Comparison of ENCODE assay signal across 20 cellular contexts in the genomic region with DNA sequence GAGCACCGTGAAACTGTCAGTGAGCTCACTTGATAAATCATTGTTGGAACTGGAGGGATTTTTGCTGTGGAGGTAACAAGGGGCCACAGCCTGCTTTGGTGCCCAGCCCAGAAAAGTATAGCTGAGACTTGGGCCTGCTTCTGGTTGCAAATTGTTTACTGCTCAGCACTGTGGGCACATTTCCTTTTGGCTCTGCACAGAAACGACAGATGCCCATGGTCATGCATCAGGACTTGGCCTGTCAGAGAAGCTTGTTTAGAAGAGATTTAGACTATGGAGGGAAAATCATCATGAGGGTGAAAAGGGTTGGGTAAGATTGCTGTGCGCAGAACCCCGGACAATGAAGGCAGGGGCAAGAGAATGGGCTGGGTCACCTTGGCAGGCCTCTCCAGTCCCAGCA.
A peak's percentile ranks its signal among the peaks of the same experiment; 100 is the strongest.
DNase-seq lines count a peak whose midpoint lies in the region; ATAC-seq and TF ChIP-seq lines count a peak whose summit lies in the region.
"Had no signal": no experiment of that assay in that cellular context is flagged by ENCODE, and none has a peak within 500 bp of the region (broad histone marks: within the 10 kb centered on the region; RNA-seq: fewer than 3 reads in every experiment).

No MANE protein-coding gene starts in this region.

- H3K27ac Mint-ChIP-seq in MCF 10A (ENCODE audit: low read depth, unreplicated experiment), result no peak overlapping the region
- H3K27ac Mint-ChIP-seq in brain, result peak overlapping the region in 4 of 5 experiments; percentile 9 to 48 (median 14)
- no peak overlapping the region for H3K27ac Mint-ChIP-seq in WTC11
- H3K27ac Mint-ChIP-seq: CD8-positive, alpha-beta T cell had no signal

- no peaks in the 10 kb centered on the region for H3K36me3 ChIP-seq in mammary epithelial cell (ENCODE audit: insufficient read depth, low read length)
- H3K36me3 ChIP-seq: Peyer's patch had no signal

- H3K4me3 ChIP-seq in mammary epithelial cell (replicated peaks in 1 of 3; ENCODE audit: insufficient read depth in 1 of 3, low read depth in 2 of 3, low read length in 3 of 3), result no peak overlapping the region
- H3K4me3 ChIP-seq: Peyer's patch had no signal

- H3K4me1 ChIP-seq in mammary epithelial cell (ENCODE audit: insufficient read depth, low read length), result no peaks in the 10 kb centered on the region

- 76% methylated on average over 3 of the region's 4 CpGs for WGBS in mammary epithelial cell (ENCODE audit: low coverage, missing lambda C conversion rate)

- POLR2A ChIA-PET in MCF 10A (lab: Yijun Ruan, JAX) (no interaction called here), WTC11 (lab: Charles Lee) (no interaction called here)

- dilution Hi-C loops in mammary epithelial cell (cut with HindIII; ENCODE audit: low sequenced_read_pairs), result no loop called here

- no peaks in the 10 kb centered on the region for H3K27me3 ChIP-seq in mammary epithelial cell (ENCODE audit: insufficient read depth, low read length)
- H3K27me3 ChIP-seq: Peyer's patch had no signal

- H3K27ac ChIP-seq in mammary epithelial cell (ENCODE audit: insufficient read depth, low read depth, low read length), result no peak overlapping the region
- H3K27ac ChIP-seq: Peyer's patch had no signal

- H3K9me3 ChIP-seq in mammary epithelial cell (replicated peaks; ENCODE audit: insufficient read depth, low read length), result no peaks in the 10 kb centered on the region
- H3K9me3 ChIP-seq: Peyer's patch had no signal

- ATAC-seq in WTC11 (no peak), GM18502 (IDR thresholded peaks at IDR 0.05; ENCODE audit: poor library complexity, unreplicated experiment) (no peak)
- ATAC-seq: CD8-positive, alpha-beta T cell; SK-N-SH treated with all-trans-retinoic acid at 6 μM for 48 hours had no signal

- no peaks in the 10 kb centered on the region for H3K9me3 Mint-ChIP-seq in MCF 10A (ENCODE audit: unreplicated experiment)
- peaks cover 0 to 1% (median 0%) of the 10 kb centered on the region in 5 experiments for H3K9me3 Mint-ChIP-seq in brain
- no peaks in the 10 kb centered on the region for H3K9me3 Mint-ChIP-seq in WTC11
- H3K9me3 Mint-ChIP-seq: CD8-positive, alpha-beta T cell had no signal

- no peaks in the 10 kb centered on the region for H4K20me1 ChIP-seq in mammary epithelial cell (ENCODE audit: insufficient read depth, low read length)

- no peak for TF ChIP-seq CTCF in mammary epithelial cell (conservative IDR thresholded peaks at IDR 0.05 in 1 of 2, IDR thresholded peaks at IDR 0.05 in 1 of 2; ENCODE audit: extremely low read depth in 1 of 2, insufficient read depth in 1 of 2, low read depth in 1 of 2, low read length in 2 of 2)
- no peak for TF ChIP-seq CTCF in MCF 10A (IDR thresholded peaks at IDR 0.05; ENCODE audit: unreplicated experiment)
- no peak for TF ChIP-seq CTCF in brain (conservative IDR thresholded peaks at IDR 0.05)
- TF ChIP-seq CTCF in WTC11 (IDR thresholded peaks at IDR 0.05), result no peak

- DNase-seq in mammary epithelial cell, result no peak
- DNase-seq in MCF 10A (ENCODE audit: unreplicated experiment), result no peak
- DNase-seq in kidney tubule cell (ENCODE audit: low spot score), result peak; percentile 22
- DNase-seq in NCI-H128 (lab: John Stamatoyannopoulos, UW; ENCODE audit: unreplicated experiment), result no peak
- DNase-seq in WTC11 (ENCODE audit: low spot score), result no peak
- DNase-seq: 8988T; AML-193; CD8-positive, alpha-beta T cell; DMS53; GF-D8; MM.1S; NCI-H1092; NCI-H1436 treated with DMSO at 0.1 percent for 48 hours; NCI-H1930; NCI-H524; NCI-H82; Peyer's patch had no signal

- BruUV-seq in mammary epithelial cell (replicated peaks; lab: Mats Ljungman, UMichigan), result no TSS peak
- BruUV-seq in MCF 10A (replicated peaks; lab: Mats Ljungman, UMichigan), result no TSS peak

- H3K79me2 ChIP-seq in mammary epithelial cell (ENCODE audit: insufficient read depth, low read length), result no peaks in the 10 kb centered on the region

- no peak overlapping the region for H3K4me2 ChIP-seq in mammary epithelial cell (ENCODE audit: insufficient read depth, low read depth, low read length)

- no peaks in the 10 kb centered on the region for H3K4me1 Mint-ChIP-seq in MCF 10A (ENCODE audit: insufficient read depth, unreplicated experiment)
- H3K4me1 Mint-ChIP-seq in brain, result peaks cover 7% of the 10 kb centered on the region
- peaks cover 11% of the 10 kb centered on the region for H3K4me1 Mint-ChIP-seq in WTC11

- H2AFZ ChIP-seq in mammary epithelial cell (ENCODE audit: low read depth, low read length), result peak overlapping the region; percentile 63

- in situ Hi-C loops in mammary epithelial cell (cut with MboI; ENCODE audit: low sequenced_read_pairs in 2 of 2), result no loop called here

- H3K27me3 Mint-ChIP-seq in MCF 10A (ENCODE audit: insufficient read depth, unreplicated experiment), result no peaks in the 10 kb centered on the region
- H3K27me3 Mint-ChIP-seq in brain, result no peaks in the 10 kb centered on the region
- no peaks in the 10 kb centered on the region for H3K27me3 Mint-ChIP-seq in WTC11 (ENCODE audit: low read depth)

- H3K36me3 Mint-ChIP-seq in MCF 10A (ENCODE audit: insufficient read depth, unreplicated experiment) (peaks cover 4% of the 10 kb centered on the region), brain (no peaks in the 10 kb centered on the region), WTC11 (no peaks in the 10 kb centered on the region)
- H3K36me3 Mint-ChIP-seq: CD8-positive, alpha-beta T cell had no signal

- H3K4me3 Mint-ChIP-seq in MCF 10A (ENCODE audit: unreplicated experiment) (no peak overlapping the region), brain (no peak overlapping the region), WTC11 (no peak overlapping the region)
- H3K4me3 Mint-ChIP-seq: CD8-positive, alpha-beta T cell had no signal

- CTCF ChIA-PET in mammary epithelial cell (lab: Charles Lee; ENCODE audit: low non-redundant PET), result no interaction called here
- CTCF ChIA-PET in MCF 10A (lab: Yijun Ruan, JAX), result interaction anchor here (0.6 kb wide), 1 partner anchor 333 kb away, joined by 3 read pairs; no protein-coding TSS in a partner anchor
- CTCF ChIA-PET in WTC11 (lab: Charles Lee), result no interaction called here

- no peak overlapping the region for H3K9ac ChIP-seq in mammary epithelial cell (ENCODE audit: insufficient read depth, low read length)

- intact Hi-C loops in mammary epithelial cell (cut with micrococcal nuclease), result no loop called here
- intact Hi-C loops in MCF 10A (cut with micrococcal nuclease), result no loop called here

TF ChIP-seq in WTC11, 78 proteins besides CTCF, POLR2A, EP300 and RAD21 (continues in another document):
- TF ChIP-seq, protein P1, sequence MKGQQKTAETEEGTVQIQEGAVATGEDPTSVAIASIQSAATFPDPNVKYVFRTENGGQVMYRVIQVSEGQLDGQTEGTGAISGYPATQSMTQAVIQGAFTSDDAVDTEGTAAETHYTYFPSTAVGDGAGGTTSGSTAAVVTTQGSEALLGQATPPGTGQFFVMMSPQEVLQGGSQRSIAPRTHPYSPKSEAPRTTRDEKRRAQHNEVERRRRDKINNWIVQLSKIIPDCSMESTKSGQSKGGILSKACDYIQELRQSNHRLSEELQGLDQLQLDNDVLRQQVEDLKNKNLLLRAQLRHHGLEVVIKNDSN (CRISPR knock-in tag; IDR thresholded peaks at IDR 0.05), result no peak
- TF ChIP-seq TCF7 (CRISPR knock-in tag; IDR thresholded peaks at IDR 0.05; ENCODE audit: low read depth), result no peak
- TF ChIP-seq NFYB (CRISPR knock-in tag; conservative IDR thresholded peaks at IDR 0.05; ENCODE audit: low read depth), result no peak
- TF ChIP-seq, protein P2, sequence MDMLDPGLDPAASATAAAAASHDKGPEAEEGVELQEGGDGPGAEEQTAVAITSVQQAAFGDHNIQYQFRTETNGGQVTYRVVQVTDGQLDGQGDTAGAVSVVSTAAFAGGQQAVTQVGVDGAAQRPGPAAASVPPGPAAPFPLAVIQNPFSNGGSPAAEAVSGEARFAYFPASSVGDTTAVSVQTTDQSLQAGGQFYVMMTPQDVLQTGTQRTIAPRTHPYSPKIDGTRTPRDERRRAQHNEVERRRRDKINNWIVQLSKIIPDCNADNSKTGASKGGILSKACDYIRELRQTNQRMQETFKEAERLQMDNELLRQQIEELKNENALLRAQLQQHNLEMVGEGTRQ (CRISPR knock-in tag; IDR thresholded peaks at IDR 0.05), result no peak
- TF ChIP-seq, protein P3, sequence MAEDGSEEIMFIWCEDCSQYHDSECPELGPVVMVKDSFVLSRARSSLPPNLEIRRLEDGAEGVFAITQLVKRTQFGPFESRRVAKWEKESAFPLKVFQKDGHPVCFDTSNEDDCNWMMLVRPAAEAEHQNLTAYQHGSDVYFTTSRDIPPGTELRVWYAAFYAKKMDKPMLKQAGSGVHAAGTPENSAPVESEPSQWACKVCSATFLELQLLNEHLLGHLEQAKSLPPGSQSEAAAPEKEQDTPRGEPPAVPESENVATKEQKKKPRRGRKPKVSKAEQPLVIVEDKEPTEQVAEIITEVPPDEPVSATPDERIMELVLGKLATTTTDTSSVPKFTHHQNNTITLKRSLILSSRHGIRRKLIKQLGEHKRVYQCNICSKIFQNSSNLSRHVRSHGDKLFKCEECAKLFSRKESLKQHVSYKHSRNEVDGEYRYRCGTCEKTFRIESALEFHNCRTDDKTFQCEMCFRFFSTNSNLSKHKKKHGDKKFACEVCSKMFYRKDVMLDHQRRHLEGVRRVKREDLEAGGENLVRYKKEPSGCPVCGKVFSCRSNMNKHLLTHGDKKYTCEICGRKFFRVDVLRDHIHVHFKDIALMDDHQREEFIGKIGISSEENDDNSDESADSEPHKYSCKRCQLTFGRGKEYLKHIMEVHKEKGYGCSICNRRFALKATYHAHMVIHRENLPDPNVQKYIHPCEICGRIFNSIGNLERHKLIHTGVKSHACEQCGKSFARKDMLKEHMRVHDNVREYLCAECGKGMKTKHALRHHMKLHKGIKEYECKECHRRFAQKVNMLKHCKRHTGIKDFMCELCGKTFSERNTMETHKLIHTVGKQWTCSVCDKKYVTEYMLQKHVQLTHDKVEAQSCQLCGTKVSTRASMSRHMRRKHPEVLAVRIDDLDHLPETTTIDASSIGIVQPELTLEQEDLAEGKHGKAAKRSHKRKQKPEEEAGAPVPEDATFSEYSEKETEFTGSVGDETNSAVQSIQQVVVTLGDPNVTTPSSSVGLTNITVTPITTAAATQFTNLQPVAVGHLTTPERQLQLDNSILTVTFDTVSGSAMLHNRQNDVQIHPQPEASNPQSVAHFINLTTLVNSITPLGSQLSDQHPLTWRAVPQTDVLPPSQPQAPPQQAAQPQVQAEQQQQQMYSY (CRISPR knock-in tag; IDR thresholded peaks at IDR 0.05), result no peak
- no peak for TF ChIP-seq TP53 (CRISPR knock-in tag; IDR thresholded peaks at IDR 0.05)
- TF ChIP-seq ZNF121 (CRISPR knock-in tag; IDR thresholded peaks at IDR 0.05), result no peak

Comparison
In these comparisons a context has a peak if more than half of its experiments do, and no peak if none do; other contexts are left out.
1. H3K27ac Mint-ChIP-seq: peak in brain (4 of 5); none in MCF 10A (single experiment) and WTC11 (single experiment).